ENCODE assay signal across 8 cellular contexts in genomic region chr9:134163374-134164196, GRCh38. TPM values are rescaled to one million over a fixed set of nuclear protein-coding genes. Genes with fewer than 3 reads are reported as not detected.
A peak's percentile ranks its signal among the peaks of the same experiment; 100 is the strongest.
DNase-seq lines count a peak whose midpoint lies in the region; ATAC-seq and TF ChIP-seq lines count a peak whose summit lies in the region.

No MANE protein-coding gene starts in this region.

- H3K9me3 ChIP-seq in OCI-LY1 (ENCODE audit: low read length) (no peaks in the 10 kb centered on the region), tibial artery (no peaks in the 10 kb centered on the region)

- DNase-seq in GM03348 (ENCODE audit: low spot score) (peak; percentile 57), activated gamma-delta T cell treated with Interleukin-2 at 50 U/mL for 16 hours (peak; percentile 60), globus pallidus (ENCODE audit: low spot score) (peak; percentile 49), posterior cingulate gyrus (peak in 7 of 10 donors; percentile 45 to 93 (median 51)), tibial artery (peak; percentile 65 to 86), SK-N-DZ (ENCODE audit: low spot score) (no peak)

- H3K36me3 ChIP-seq in OCI-LY1 (ENCODE audit: insufficient read depth, low read length), result peaks cover 18% of the 10 kb centered on the region
- peaks cover 1 to 11% (median 6%) of the 10 kb centered on the region in 3 donors for H3K36me3 ChIP-seq in tibial artery

- H3K4me1 ChIP-seq in OCI-LY1 (ENCODE audit: insufficient read depth, low read length, severe bottlenecking), result peaks cover 9% of the 10 kb centered on the region
- H3K4me1 ChIP-seq in tibial artery, result peaks cover 0 to 10% (median 8%) of the 10 kb centered on the region in 4 donors

- H3K4me3 ChIP-seq in OCI-LY1 (ENCODE audit: low read depth, low read length, poor library complexity, severe bottlenecking) (no peak overlapping the region), tibial artery (no peak overlapping the region)

- TF ChIP-seq CTCF in OCI-LY1 (IDR thresholded peaks at IDR 0.05; ENCODE audit: low read length), result no peak
- peak; percentile 53 to 59 for TF ChIP-seq CTCF in tibial artery (IDR thresholded peaks at IDR 0.05)

- intact Hi-C loops in posterior cingulate gyrus (cut with DNase I), result loop anchor here (2.0 kb wide), 1 partner anchor 27 kb away; the partner anchor contains the start of gene WDR5
- intact Hi-C loops in tibial artery (cut with DNase I; ENCODE audit: low total_unique reads), result loop anchor here (1.0 to 10.0 kb wide), 3 partner anchors 27 to 571 kb away; partner anchors contain the start of genes BRD3 and WDR5

- H3F3A ChIP-seq in OCI-LY1 (ENCODE audit: insufficient read depth, low read length), result no peaks in the 10 kb centered on the region

- no peaks in the 10 kb centered on the region for H3K79me2 ChIP-seq in OCI-LY1 (ENCODE audit: insufficient read depth, low read length)

- no peak overlapping the region; the same call in 1 of the 2 replicates for H3K4me2 ChIP-seq in OCI-LY1 (ENCODE audit: low read length)

- H3K27ac ChIP-seq in OCI-LY1 (ENCODE audit: low read depth, low read length, poor library complexity, severe bottlenecking), result no peak overlapping the region
- H3K27ac ChIP-seq in tibial artery, result no peak overlapping the region

- H3K9ac ChIP-seq in OCI-LY1 (ENCODE audit: low read length), result 0 out of 2 replicates have a peak overlapping the region, but pooled peaks have one; percentile 24

- no peak for ATAC-seq in HG02938 (IDR thresholded peaks at IDR 0.05; ENCODE audit: unreplicated experiment)

- H4K20me1 ChIP-seq in OCI-LY1 (ENCODE audit: insufficient read depth, low read length), result no peaks in the 10 kb centered on the region

- no peaks in the 10 kb centered on the region for H3K9me2 ChIP-seq in OCI-LY1 (ENCODE audit: low read depth, low read length)

- H3K27me3 ChIP-seq in OCI-LY1 (ENCODE audit: insufficient read depth, low read length) (no peaks in the 10 kb centered on the region), tibial artery (no peaks in the 10 kb centered on the region)

- H2AFZ ChIP-seq in OCI-LY1 (ENCODE audit: low read length), result no peak overlapping the region

RNA-seq across cellular contexts. Expression of gene RNU6ATAC, which starts 0.8 kb away (rescaled TPM):
- polyA plus RNA-seq in SK-N-DZ (2014; cell fraction: cytosol; rRNA removed), result not detected in 2 replicates
- polyA plus RNA-seq in SK-N-DZ (2014; cell fraction: nucleus; rRNA removed), result not detected in 2 replicates

RNA-seq across cellular contexts. Expression of gene WDR5, which starts 27.7 kb away (rescaled TPM):
- 50.4 and 50.7 TPM in 2 replicates for polyA plus RNA-seq in SK-N-DZ (2014; cell fraction: cytosol; rRNA removed)
- polyA plus RNA-seq in SK-N-DZ (2014; cell fraction: nucleus; rRNA removed), result 86.2 and 91.0 TPM in 2 replicates
